ENCODE assay signal across 9 cellular contexts in genomic region chr5:140555747-140556312, GRCh38. TPM values are rescaled to one million over a fixed set of nuclear protein-coding genes. Genes with fewer than 3 reads are reported as not detected.
DNase-seq lines count a peak whose midpoint lies in the region; ATAC-seq, FAIRE-seq and TF ChIP-seq lines count a peak whose summit lies in the region.
"Had no signal": no experiment of that assay in that cellular context is flagged by ENCODE, and none has a peak within 500 bp of the region (broad histone marks: within the 10 kb centered on the region; RNA-seq: fewer than 3 reads in every experiment).

No MANE protein-coding gene starts in this region.

- intact Hi-C loops in gastrocnemius medialis (cut with DNase I; ENCODE audit: low total_unique reads) (loop anchor here (10.0 kb wide), 1 partner anchor 311 kb away; no protein-coding TSS in a partner anchor), posterior vena cava (cut with DNase I) (no loop called here)

- no peak for TF ChIP-seq CTCF in OCI-LY1 (IDR thresholded peaks at IDR 0.05; ENCODE audit: low read length)
- no peak for TF ChIP-seq CTCF in gastrocnemius medialis (IDR thresholded peaks at IDR 0.05 in 4 of 5, conservative IDR thresholded peaks at IDR 0.05 in 1 of 5)

- no peaks in the 10 kb centered on the region for H3F3A ChIP-seq in OCI-LY1 (ENCODE audit: insufficient read depth, low read length)

- H3K9me3 ChIP-seq in OCI-LY1 (ENCODE audit: low read length) (no peaks in the 10 kb centered on the region), gastrocnemius medialis (no peaks in the 10 kb centered on the region)

- peak overlapping the region; percentile 90 for H3K9ac ChIP-seq in OCI-LY1 (ENCODE audit: low read length)

- H3K79me2 ChIP-seq in OCI-LY1 (ENCODE audit: insufficient read depth, low read length) = peaks cover 17% of the 10 kb centered on the region

- TF ChIP-seq POLR2A in gastrocnemius medialis (IDR thresholded peaks at IDR 0.05) = no peak

- H3K4me2 ChIP-seq in OCI-LY1 (ENCODE audit: low read length) = peak overlapping the region; percentile 72

- no peaks in the 10 kb centered on the region for H3K9me2 ChIP-seq in OCI-LY1 (ENCODE audit: low read depth, low read length)

- H3K27me3 ChIP-seq in OCI-LY1 (ENCODE audit: insufficient read depth, low read length) (no peaks in the 10 kb centered on the region), gastrocnemius medialis (no peaks in the 10 kb centered on the region)

- no peak for DNase-seq in GM19239 (ENCODE audit: insufficient read length, low spot score)
- DNase-seq in epithelial cell of prostate (ENCODE audit: low read depth, low spot score) = no peak
- DNase-seq in gastrocnemius medialis = no peak
- DNase-seq in RPMI8226 = no peak
- no peak for DNase-seq in posterior vena cava (ENCODE audit: low spot score)
- DNase-seq in GM19238 (ENCODE audit: insufficient read length, low spot score) = no peak
- no peak for DNase-seq in COLO829 (ENCODE audit: low spot score)
- DNase-seq: activated effector memory CD4-positive, alpha-beta T cell treated with anti-CD3 and anti-CD28 coated beads, Interleukin-2, amount 50 U/mL, for 16 hours had no signal

- in situ Hi-C loops in gastrocnemius medialis (cut with MboI; ENCODE audit: low sequenced_read_pairs in 4 of 4) = loop anchor here in 1 of 4 donors (25.0 kb wide), 1 partner anchor 319 kb away; no protein-coding TSS in a partner anchor

- H2AFZ ChIP-seq in OCI-LY1 (ENCODE audit: low read length) = no peak overlapping the region

- H3K4me1 ChIP-seq in OCI-LY1 (ENCODE audit: insufficient read depth, low read length, severe bottlenecking) = peaks cover 34% of the 10 kb centered on the region
- H3K4me1 ChIP-seq in gastrocnemius medialis = peaks cover 37 to 39% of the 10 kb centered on the region in 2 donors

- no peak for ATAC-seq in gastrocnemius medialis

- no peaks in the 10 kb centered on the region for H4K20me1 ChIP-seq in OCI-LY1 (ENCODE audit: insufficient read depth, low read length)

- peak overlapping the region; percentile 36 for H3K27ac ChIP-seq in OCI-LY1 (ENCODE audit: low read depth, low read length, poor library complexity, severe bottlenecking)
- peak overlapping the region; percentile 73 for H3K27ac ChIP-seq in epithelial cell of prostate
- H3K27ac ChIP-seq in gastrocnemius medialis = peak overlapping the region; percentile 88 to 97 (median 92)

- H3K36me3 ChIP-seq in OCI-LY1 (ENCODE audit: insufficient read depth, low read length) (peaks cover 33% of the 10 kb centered on the region), gastrocnemius medialis (peaks cover 0 to 14% of the 10 kb centered on the region in 2 donors)

- H3K4me3 ChIP-seq in OCI-LY1 (ENCODE audit: low read depth, low read length, poor library complexity, severe bottlenecking) (peak overlapping the region; percentile 87), gastrocnemius medialis (peak overlapping the region; percentile 54 to 99 (median 80))

- FAIRE-seq in GM19239 (lab: Jason Lieb, UNC) = peak; percentile 65

RNA-seq across cellular contexts. Expression of gene SRA1, which starts 1.4 kb away (rescaled TPM):
- 10 to 100 TPM; 34.1 to 67.3 (median 40.6) TPM for total RNA-seq in gastrocnemius medialis
- 10 to 100 TPM; 27.9 to 28.0 TPM for total RNA-seq in posterior vena cava

RNA-seq across cellular contexts. Expression of gene EIF4EBP3, which starts 8.4 kb away (rescaled TPM):
- 100 to 1,000 TPM in 1 of 4 donors, 10 to 100 TPM in 3; 38.6 to 118 (median 51.8) TPM for total RNA-seq in gastrocnemius medialis
- 10 to 100 TPM in 1 of 2 donors, 1 to 10 TPM in 1; 8.5 to 11.0 TPM for total RNA-seq in posterior vena cava

RNA-seq across cellular contexts. Expression of gene APBB3, which starts 8.6 kb away (rescaled TPM):
- total RNA-seq in gastrocnemius medialis = 10 to 100 TPM in 2 of 4 donors, 1 to 10 TPM in 2; 4.1 to 12.5 (median 9.0) TPM
- 10 to 100 TPM; 12.5 to 19.7 TPM for total RNA-seq in posterior vena cava

RNA-seq across cellular contexts. Expression of gene SLC35A4, which starts 8.8 kb away (rescaled TPM):
- 100 to 1,000 TPM in 2 of 4 donors, 10 to 100 TPM in 2; 71.7 to 152 (median 114) TPM for total RNA-seq in gastrocnemius medialis
- total RNA-seq in posterior vena cava = 10 to 100 TPM; 43.9 to 55.0 TPM

Comparison
In these comparisons a context has a peak if more than half of its experiments do, and no peak if none do; other contexts are left out.
1. H3K27ac ChIP-seq: peak in every context shown above with its lines; median percentile 92 in gastrocnemius medialis; 73 in epithelial cell of prostate; 36 in OCI-LY1.